In genomic region chr7:120996333-120996982, GRCh38 we compare ENCODE assay signal across 1 cellular context.
TF ChIP-seq lines count a peak whose summit lies in the region.

No MANE protein-coding gene starts in this region.

TF ChIP-seq in K562, 482 proteins besides CTCF, POLR2A, EP300 and RAD21 (continued from another document and continues in another):
- TF ChIP-seq THAP12 (CRISPR knock-in tag; IDR thresholded peaks at IDR 0.05) (no peak), CBX8 (IDR thresholded peaks at IDR 0.05; ENCODE audit: borderline replicate concordance, extremely low read depth, low read depth, low read length, poor library complexity, severe bottlenecking) (no peak), IRF1 (CRISPR knock-in tag; IDR thresholded peaks at IDR 0.05; ENCODE audit: borderline replicate concordance) (no peak), ETV6 (IDR thresholded peaks at IDR 0.05; ENCODE audit: borderline replicate concordance in 1 of 2, low read depth in 2 of 2, low read length in 1 of 2) (peak; percentile 52 to 76; a peak in 2 of 4 replicates), ETV6 (CRISPR knock-in tag; IDR thresholded peaks at IDR 0.05; ENCODE audit: borderline replicate concordance) (no peak), POLR3A (IDR thresholded peaks at IDR 0.05; ENCODE audit: borderline replicate concordance, extremely low read depth, insufficient read depth, insufficient read length) (no peak), SOX6 (IDR thresholded peaks at IDR 0.05) (0 out of 2 replicates have a peak, but pooled peaks have one; percentile 34), JUNB (CRISPR knock-in tag; conservative IDR thresholded peaks at IDR 0.05) (no peak), POLR2G (IDR thresholded peaks at IDR 0.05; ENCODE audit: low read depth, low read length) (no peak), FUS (optimal IDR thresholded peaks at IDR 0.05; ENCODE audit: low read depth, low read length) (no peak), NFIX (CRISPR knock-in tag; IDR thresholded peaks at IDR 0.05; ENCODE audit: low read depth) (peak; percentile 23; the same call in 1 of the 2 replicates), PBX2 (CRISPR knock-in tag; IDR thresholded peaks at IDR 0.05; ENCODE audit: low read depth) (no peak), PBX2 (tag; conservative IDR thresholded peaks at IDR 0.05; ENCODE audit: low read depth) (peak; percentile 55), DIDO1 (tag; IDR thresholded peaks at IDR 0.05; ENCODE audit: low read depth) (no peak), ZNF57 (CRISPR knock-in tag; IDR thresholded peaks at IDR 0.05) (no peak), PCBP1 (IDR thresholded peaks at IDR 0.05; ENCODE audit: low read depth, low read length, poor library complexity, severe bottlenecking) (no peak), TCF3 (CRISPR knock-in tag; IDR thresholded peaks at IDR 0.05) (0 out of 2 replicates have a peak, but pooled peaks have one; percentile 23), MLLT1 (IDR thresholded peaks at IDR 0.05) (peak in 1 of 2 experiments; percentile 42; a peak in 1 of 4 replicates), ZNF354B (CRISPR knock-in tag; IDR thresholded peaks at IDR 0.05) (no peak), CHD2 (IDR thresholded peaks at IDR 0.05; ENCODE audit: low read depth, low read length) (no peak), TAF7 (tag; IDR thresholded peaks at IDR 0.05) (no peak), SRF (CRISPR knock-in tag; IDR thresholded peaks at IDR 0.05) (0 out of 4 replicates have a peak, but pooled peaks of 1 of the 2 experiments have one; percentile 21), ZNF239 (CRISPR knock-in tag; IDR thresholded peaks at IDR 0.05) (peak; percentile 67; the same call in 1 of the 2 replicates), KHSRP (IDR thresholded peaks at IDR 0.05) (no peak), HNRNPLL (IDR thresholded peaks at IDR 0.05; ENCODE audit: low read depth, low read length, poor library complexity, severe bottlenecking) (no peak), ZNF717 (CRISPR knock-in tag; IDR thresholded peaks at IDR 0.05) (no peak), YY1 (IDR thresholded peaks at IDR 0.05; ENCODE audit: borderline replicate concordance in 1 of 3, control insufficient read depth in 1 of 3, extremely low read depth in 1 of 3, insufficient read depth in 3 of 3, insufficient read length in 1 of 3, insufficient replicate concordance in 2 of 3, low read depth in 1 of 3, low read length in 2 of 3) (no peak), ZNF12 (CRISPR knock-in tag; IDR thresholded peaks at IDR 0.05) (no peak), MCM5 (IDR thresholded peaks at IDR 0.05; ENCODE audit: low read depth) (no peak), CEBPG (CRISPR knock-in tag; IDR thresholded peaks at IDR 0.05) (no peak), CEBPG (tag; conservative IDR thresholded peaks at IDR 0.05 in 1 of 2, IDR thresholded peaks at IDR 0.05 in 1 of 2) (0 out of 4 replicates have a peak, but pooled peaks of 1 of the 2 experiments have one; percentile 16), POLR2B (IDR thresholded peaks at IDR 0.05; ENCODE audit: low read depth, partially characterized antibody) (no peak), CREM (IDR thresholded peaks at IDR 0.05; ENCODE audit: low read depth) (peak; percentile 7; the same call in 1 of the 2 replicates), DPF2 (IDR thresholded peaks at IDR 0.05) (peak; percentile 54), PYGO2 (tag; IDR thresholded peaks at IDR 0.05) (no peak), TEAD1 (CRISPR knock-in tag; IDR thresholded peaks at IDR 0.05) (no peak), ZNF79 (CRISPR knock-in tag; IDR thresholded peaks at IDR 0.05; ENCODE audit: low read depth) (no peak), CEBPB (tag; IDR thresholded peaks at IDR 0.05) (no peak), SRSF7 (optimal IDR thresholded peaks at IDR 0.05; ENCODE audit: low read depth, low read length) (no peak)
- TF ChIP-seq, protein P1, sequence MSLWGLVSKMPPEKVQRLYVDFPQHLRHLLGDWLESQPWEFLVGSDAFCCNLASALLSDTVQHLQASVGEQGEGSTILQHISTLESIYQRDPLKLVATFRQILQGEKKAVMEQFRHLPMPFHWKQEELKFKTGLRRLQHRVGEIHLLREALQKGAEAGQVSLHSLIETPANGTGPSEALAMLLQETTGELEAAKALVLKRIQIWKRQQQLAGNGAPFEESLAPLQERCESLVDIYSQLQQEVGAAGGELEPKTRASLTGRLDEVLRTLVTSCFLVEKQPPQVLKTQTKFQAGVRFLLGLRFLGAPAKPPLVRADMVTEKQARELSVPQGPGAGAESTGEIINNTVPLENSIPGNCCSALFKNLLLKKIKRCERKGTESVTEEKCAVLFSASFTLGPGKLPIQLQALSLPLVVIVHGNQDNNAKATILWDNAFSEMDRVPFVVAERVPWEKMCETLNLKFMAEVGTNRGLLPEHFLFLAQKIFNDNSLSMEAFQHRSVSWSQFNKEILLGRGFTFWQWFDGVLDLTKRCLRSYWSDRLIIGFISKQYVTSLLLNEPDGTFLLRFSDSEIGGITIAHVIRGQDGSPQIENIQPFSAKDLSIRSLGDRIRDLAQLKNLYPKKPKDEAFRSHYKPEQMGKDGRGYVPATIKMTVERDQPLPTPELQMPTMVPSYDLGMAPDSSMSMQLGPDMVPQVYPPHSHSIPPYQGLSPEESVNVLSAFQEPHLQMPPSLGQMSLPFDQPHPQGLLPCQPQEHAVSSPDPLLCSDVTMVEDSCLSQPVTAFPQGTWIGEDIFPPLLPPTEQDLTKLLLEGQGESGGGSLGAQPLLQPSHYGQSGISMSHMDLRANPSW (CRISPR knock-in tag; IDR thresholded peaks at IDR 0.05): no peak
- TF ChIP-seq, protein P2, sequence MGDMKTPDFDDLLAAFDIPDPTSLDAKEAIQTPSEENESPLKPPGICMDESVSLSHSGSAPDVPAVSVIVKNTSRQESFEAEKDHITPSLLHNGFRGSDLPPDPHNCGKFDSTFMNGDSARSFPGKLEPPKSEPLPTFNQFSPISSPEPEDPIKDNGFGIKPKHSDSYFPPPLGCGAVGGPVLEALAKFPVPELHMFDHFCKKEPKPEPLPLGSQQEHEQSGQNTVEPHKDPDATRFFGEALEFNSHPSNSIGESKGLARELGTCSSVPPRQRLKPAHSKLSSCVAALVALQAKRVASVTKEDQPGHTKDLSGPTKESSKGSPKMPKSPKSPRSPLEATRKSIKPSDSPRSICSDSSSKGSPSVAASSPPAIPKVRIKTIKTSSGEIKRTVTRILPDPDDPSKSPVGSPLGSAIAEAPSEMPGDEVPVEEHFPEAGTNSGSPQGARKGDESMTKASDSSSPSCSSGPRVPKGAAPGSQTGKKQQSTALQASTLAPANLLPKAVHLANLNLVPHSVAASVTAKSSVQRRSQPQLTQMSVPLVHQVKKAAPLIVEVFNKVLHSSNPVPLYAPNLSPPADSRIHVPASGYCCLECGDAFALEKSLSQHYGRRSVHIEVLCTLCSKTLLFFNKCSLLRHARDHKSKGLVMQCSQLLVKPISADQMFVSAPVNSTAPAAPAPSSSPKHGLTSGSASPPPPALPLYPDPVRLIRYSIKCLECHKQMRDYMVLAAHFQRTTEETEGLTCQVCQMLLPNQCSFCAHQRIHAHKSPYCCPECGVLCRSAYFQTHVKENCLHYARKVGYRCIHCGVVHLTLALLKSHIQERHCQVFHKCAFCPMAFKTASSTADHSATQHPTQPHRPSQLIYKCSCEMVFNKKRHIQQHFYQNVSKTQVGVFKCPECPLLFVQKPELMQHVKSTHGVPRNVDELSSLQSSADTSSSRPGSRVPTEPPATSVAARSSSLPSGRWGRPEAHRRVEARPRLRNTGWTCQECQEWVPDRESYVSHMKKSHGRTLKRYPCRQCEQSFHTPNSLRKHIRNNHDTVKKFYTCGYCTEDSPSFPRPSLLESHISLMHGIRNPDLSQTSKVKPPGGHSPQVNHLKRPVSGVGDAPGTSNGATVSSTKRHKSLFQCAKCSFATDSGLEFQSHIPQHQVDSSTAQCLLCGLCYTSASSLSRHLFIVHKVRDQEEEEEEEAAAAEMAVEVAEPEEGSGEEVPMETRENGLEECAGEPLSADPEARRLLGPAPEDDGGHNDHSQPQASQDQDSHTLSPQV (IDR thresholded peaks at IDR 0.05): peak; percentile 27; the same call in 1 of the 2 replicates
- TF ChIP-seq, protein P3, sequence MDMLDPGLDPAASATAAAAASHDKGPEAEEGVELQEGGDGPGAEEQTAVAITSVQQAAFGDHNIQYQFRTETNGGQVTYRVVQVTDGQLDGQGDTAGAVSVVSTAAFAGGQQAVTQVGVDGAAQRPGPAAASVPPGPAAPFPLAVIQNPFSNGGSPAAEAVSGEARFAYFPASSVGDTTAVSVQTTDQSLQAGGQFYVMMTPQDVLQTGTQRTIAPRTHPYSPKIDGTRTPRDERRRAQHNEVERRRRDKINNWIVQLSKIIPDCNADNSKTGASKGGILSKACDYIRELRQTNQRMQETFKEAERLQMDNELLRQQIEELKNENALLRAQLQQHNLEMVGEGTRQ (CRISPR knock-in tag; IDR thresholded peaks at IDR 0.05): no peak
- TF ChIP-seq, protein P4, sequence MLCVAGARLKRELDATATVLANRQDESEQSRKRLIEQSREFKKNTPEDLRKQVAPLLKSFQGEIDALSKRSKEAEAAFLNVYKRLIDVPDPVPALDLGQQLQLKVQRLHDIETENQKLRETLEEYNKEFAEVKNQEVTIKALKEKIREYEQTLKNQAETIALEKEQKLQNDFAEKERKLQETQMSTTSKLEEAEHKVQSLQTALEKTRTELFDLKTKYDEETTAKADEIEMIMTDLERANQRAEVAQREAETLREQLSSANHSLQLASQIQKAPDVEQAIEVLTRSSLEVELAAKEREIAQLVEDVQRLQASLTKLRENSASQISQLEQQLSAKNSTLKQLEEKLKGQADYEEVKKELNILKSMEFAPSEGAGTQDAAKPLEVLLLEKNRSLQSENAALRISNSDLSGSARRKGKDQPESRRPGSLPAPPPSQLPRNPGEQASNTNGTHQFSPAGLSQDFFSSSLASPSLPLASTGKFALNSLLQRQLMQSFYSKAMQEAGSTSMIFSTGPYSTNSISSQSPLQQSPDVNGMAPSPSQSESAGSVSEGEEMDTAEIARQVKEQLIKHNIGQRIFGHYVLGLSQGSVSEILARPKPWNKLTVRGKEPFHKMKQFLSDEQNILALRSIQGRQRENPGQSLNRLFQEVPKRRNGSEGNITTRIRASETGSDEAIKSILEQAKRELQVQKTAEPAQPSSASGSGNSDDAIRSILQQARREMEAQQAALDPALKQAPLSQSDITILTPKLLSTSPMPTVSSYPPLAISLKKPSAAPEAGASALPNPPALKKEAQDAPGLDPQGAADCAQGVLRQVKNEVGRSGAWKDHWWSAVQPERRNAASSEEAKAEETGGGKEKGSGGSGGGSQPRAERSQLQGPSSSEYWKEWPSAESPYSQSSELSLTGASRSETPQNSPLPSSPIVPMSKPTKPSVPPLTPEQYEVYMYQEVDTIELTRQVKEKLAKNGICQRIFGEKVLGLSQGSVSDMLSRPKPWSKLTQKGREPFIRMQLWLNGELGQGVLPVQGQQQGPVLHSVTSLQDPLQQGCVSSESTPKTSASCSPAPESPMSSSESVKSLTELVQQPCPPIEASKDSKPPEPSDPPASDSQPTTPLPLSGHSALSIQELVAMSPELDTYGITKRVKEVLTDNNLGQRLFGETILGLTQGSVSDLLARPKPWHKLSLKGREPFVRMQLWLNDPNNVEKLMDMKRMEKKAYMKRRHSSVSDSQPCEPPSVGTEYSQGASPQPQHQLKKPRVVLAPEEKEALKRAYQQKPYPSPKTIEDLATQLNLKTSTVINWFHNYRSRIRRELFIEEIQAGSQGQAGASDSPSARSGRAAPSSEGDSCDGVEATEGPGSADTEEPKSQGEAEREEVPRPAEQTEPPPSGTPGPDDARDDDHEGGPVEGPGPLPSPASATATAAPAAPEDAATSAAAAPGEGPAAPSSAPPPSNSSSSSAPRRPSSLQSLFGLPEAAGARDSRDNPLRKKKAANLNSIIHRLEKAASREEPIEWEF (CRISPR knock-in tag; IDR thresholded peaks at IDR 0.05): no peak
